In the genomic region with DNA sequence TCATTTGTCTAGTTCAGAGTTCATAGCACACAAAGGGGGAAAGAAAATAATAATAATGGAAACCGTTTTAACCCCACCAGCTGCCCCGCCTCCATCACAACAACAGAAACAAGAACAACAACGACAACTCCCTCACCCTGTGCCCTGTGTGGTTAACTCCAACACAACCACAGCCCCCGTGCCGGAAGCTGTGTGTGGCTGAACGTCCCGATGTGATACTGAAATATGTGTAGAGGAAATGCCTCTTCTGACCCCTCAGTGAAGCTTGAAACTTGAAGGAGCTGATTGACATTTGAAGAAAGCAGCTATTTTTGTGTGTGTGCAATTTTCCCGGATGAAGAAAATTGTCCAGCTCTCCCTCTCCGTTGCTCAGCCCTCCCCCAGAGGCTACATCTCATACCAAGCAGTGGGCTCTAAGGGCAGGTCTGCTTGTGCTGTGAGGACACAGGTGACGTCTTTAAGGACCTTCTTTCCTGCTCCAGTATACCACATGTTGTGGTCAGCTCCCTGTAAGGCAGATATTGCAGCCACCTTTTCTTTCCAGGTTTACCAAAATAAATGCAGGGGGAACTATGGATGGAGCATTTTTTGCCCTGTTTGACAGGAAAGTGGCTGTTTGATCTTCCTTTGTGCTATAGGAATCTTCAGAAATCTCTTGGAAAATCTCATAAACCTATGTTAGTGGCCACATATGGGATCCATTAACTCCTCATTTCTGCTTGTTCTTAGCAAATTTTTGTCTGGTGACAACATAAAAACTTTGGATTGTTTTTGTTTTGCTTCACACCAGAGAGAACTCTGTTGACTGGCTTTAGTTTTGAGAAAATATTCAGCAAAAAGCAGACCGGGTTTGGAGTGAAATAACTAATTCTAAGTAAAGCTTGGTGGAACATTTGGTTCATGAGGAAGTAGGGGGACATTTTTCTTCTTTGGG, we compare ENCODE assay signal across 8 cellular contexts.
DNase-seq lines count a peak whose midpoint lies in the region; ATAC-seq, FAIRE-seq and TF ChIP-seq lines count a peak whose summit lies in the region.

No MANE protein-coding gene starts in this region.

- no peaks in the 10 kb centered on the region for H3K9me3 ChIP-seq in astrocyte (ENCODE audit: insufficient read depth, low read depth, low read length)
- no peaks in the 10 kb centered on the region for H3K9me3 ChIP-seq in PC-3 (ENCODE audit: low read length)

- H3K36me3 ChIP-seq in astrocyte (ENCODE audit: insufficient read depth, low read length): no peaks in the 10 kb centered on the region
- no peaks in the 10 kb centered on the region for H3K36me3 ChIP-seq in PC-3 (ENCODE audit: low read depth, low read length)

- H3K36me3 Mint-ChIP-seq in astrocyte (ENCODE audit: low read depth, unreplicated experiment): no peaks in the 10 kb centered on the region

- H3K4me3 ChIP-seq in astrocyte (ENCODE audit: insufficient read depth, low read depth, low read length) (no peak overlapping the region), PC-3 (ENCODE audit: low read length) (no peak overlapping the region)

- H3K4me1 ChIP-seq in astrocyte (ENCODE audit: insufficient read depth, low read length) (no peaks in the 10 kb centered on the region), PC-3 (ENCODE audit: insufficient read depth, low read length) (no peaks in the 10 kb centered on the region)

- H3K9ac ChIP-seq in astrocyte (ENCODE audit: low read length) (no peak overlapping the region), PC-3 (ENCODE audit: low read length) (no peak overlapping the region)

- peak overlapping the region; percentile 63 for H3K27ac Mint-ChIP-seq in astrocyte (ENCODE audit: unreplicated experiment)

- in situ Hi-C loops in GM13977 (cut with MboI; ENCODE audit: low pct_unique_long_range_greater_than_20kb, low sequenced_read_pairs, unreplicated experiment): no loop called here

- H3K27me3 Mint-ChIP-seq in astrocyte (ENCODE audit: low read depth, unreplicated experiment): peaks cover 3% of the 10 kb centered on the region

- intact Hi-C loops in PC-3 (cut with micrococcal nuclease): no loop called here

- H3K9me3 Mint-ChIP-seq in astrocyte (ENCODE audit: unreplicated experiment): no peaks in the 10 kb centered on the region

- POLR2A ChIA-PET in PC-3 (lab: Charles Lee; ENCODE audit: unreplicated experiment): no interaction called here

- H3K27me3 ChIP-seq in astrocyte (ENCODE audit: insufficient read depth, low read length) (peaks cover 21% of the 10 kb centered on the region), PC-3 (ENCODE audit: low read length) (peaks cover 54% of the 10 kb centered on the region)

- TF ChIP-seq CTCF in astrocyte (IDR thresholded peaks at IDR 0.05; ENCODE audit: insufficient read depth, low read depth, low read length) (no peak), GM13977 (IDR thresholded peaks at IDR 0.05; ENCODE audit: extremely low read depth, insufficient read depth, missing control alignments) (no peak), PC-3 (conservative IDR thresholded peaks at IDR 0.05; ENCODE audit: low read depth, low read length) (no peak)

- H3K27ac ChIP-seq in astrocyte (ENCODE audit: low read depth, low read length) (no peak overlapping the region), PC-3 (ENCODE audit: low read length) (no peak overlapping the region)

- CTCF ChIA-PET in PC-3 (lab: Charles Lee): no interaction called here

- no peak for DNase-seq in GM18507 (ENCODE audit: extremely low spot score, insufficient read length, low read depth)
- DNase-seq in T-helper 1 cell: peak; percentile 18 to 92 (median 26)
- no peak for DNase-seq in astrocyte (ENCODE audit: low read depth)
- peak; percentile 10 for DNase-seq in renal cortical epithelial cell (ENCODE audit: low read depth)
- DNase-seq in GM13977 (ENCODE audit: low spot score): no peak
- no peak for DNase-seq in PC-3
- DNase-seq in D341Med (ENCODE audit: low spot score): no peak

- peak; percentile 77 for FAIRE-seq in GM18507 (lab: Jason Lieb, UNC)
- FAIRE-seq in astrocyte (lab: Jason Lieb, UNC): no peak

- H3K4me1 Mint-ChIP-seq in astrocyte (ENCODE audit: low read depth, unreplicated experiment): peaks cover 33% of the 10 kb centered on the region

- no peak overlapping the region for H3K4me3 Mint-ChIP-seq in astrocyte (ENCODE audit: unreplicated experiment)

- no peaks in the 10 kb centered on the region for H3F3A ChIP-seq in PC-3 (ENCODE audit: low read length, unreplicated experiment)

- no peaks in the 10 kb centered on the region for H3K79me2 ChIP-seq in astrocyte (ENCODE audit: insufficient read depth, low read length)
- H3K79me2 ChIP-seq in PC-3 (ENCODE audit: low read length): no peaks in the 10 kb centered on the region

- H2AFZ ChIP-seq in astrocyte (ENCODE audit: low read depth, low read length) (no peak overlapping the region), PC-3 (ENCODE audit: low read length) (no peak overlapping the region)

- H4K20me1 ChIP-seq in astrocyte (ENCODE audit: insufficient read depth, low read length): no peaks in the 10 kb centered on the region
- H4K20me1 ChIP-seq in PC-3 (ENCODE audit: low read length): no peaks in the 10 kb centered on the region

- H3K4me2 ChIP-seq in astrocyte (ENCODE audit: low read length) (peak overlapping the region; percentile 31), PC-3 (ENCODE audit: low read length) (no peak overlapping the region)

- no peaks in the 10 kb centered on the region for H3K9me2 ChIP-seq in PC-3 (replicated peaks; ENCODE audit: low read length)

- BruUV-seq in PC-3 (replicated peaks; lab: Mats Ljungman, UMichigan): no TSS peak

- ATAC-seq in HG02884 (IDR thresholded peaks at IDR 0.05; ENCODE audit: unreplicated experiment): peak; percentile 93
- ATAC-seq in PC-3: no peak

Comparison
In these comparisons a context has a peak if more than half of its experiments do, and no peak if none do; other contexts are left out.
1. DNase-seq: peak in T-helper 1 cell (5 of 5) and renal cortical epithelial cell (single experiment); none in GM18507 (single experiment), astrocyte (single experiment), GM13977 (single experiment), PC-3 (single experiment) and D341Med (single experiment).